Comparison of ENCODE assay signal across 20 cellular contexts in the genomic region with DNA sequence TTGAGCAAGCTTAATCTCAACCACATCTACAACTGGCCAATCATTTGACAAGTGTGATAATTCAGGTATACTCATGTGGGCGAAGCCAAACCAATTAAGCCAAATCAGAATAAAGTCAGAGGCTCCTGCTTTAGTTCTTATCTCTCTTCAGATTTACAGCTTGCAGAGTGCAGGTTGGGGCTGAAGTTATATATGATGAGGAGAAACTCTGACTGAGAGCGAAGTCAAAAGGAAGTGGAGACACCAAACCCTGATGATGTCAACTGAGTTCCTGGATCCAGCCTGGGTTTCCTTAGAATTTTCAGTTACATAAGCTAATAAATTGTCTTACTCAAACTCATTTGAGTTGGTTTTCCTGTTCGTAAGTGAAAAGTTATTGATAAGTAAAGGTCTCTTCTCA.
"Had no signal": no experiment of that assay in that cellular context is flagged by ENCODE, and none has a peak within 500 bp of the region (broad histone marks: within the 10 kb centered on the region; RNA-seq: fewer than 3 reads in every experiment).

No MANE protein-coding gene starts in this region.

- H3K27me3 Mint-ChIP-seq: T-helper 17 cell had no signal

- ATAC-seq: esophagus mucosa, gastrocnemius medialis, left lung, T-helper 17 cell had no signal

- H3K4me3 ChIP-seq: adrenal gland, breast epithelium, gastrocnemius medialis, left lung, SJSA1, spleen, stomach had no signal

- H3K27ac ChIP-seq: adrenal gland, breast epithelium, gastrocnemius medialis, left lung, SJSA1, spleen, stomach, WERI-Rb-1 had no signal

- H3K4me1 Mint-ChIP-seq: mesothelial cell of epicardium had no signal

- H3K9me3 Mint-ChIP-seq: activated naive CD4-positive, alpha-beta T cell treated with anti-CD3 and anti-CD28 coated beads for 36 hours had no signal

- DNase-seq: activated CD4-positive, alpha-beta T cell treated with anti-CD3 and anti-CD28 coated beads for 4 hours; activated naive CD4-positive, alpha-beta T cell treated with anti-CD3 and anti-CD28 coated beads for 36 hours; adrenal gland; cortex of kidney; gastrocnemius medialis; head of caudate nucleus; kidney; left lung; occipital lobe; retina; spleen; stimulated activated CD8-positive, alpha-beta memory T cell treated with anti-CD3 and anti-CD28 coated beads, Interleukin-4, amount 100 ng/mL, for 48 hours; stomach; T-helper 17 cell; trophoblast cell; WERI-Rb-1 had no signal

- H3K27ac Mint-ChIP-seq: activated naive CD4-positive, alpha-beta T cell treated with anti-CD3 and anti-CD28 coated beads for 36 hours; mesothelial cell of epicardium had no signal

- H3K4me3 Mint-ChIP-seq: activated naive CD4-positive, alpha-beta T cell treated with anti-CD3 and anti-CD28 coated beads for 36 hours; mesothelial cell of epicardium; T-helper 17 cell had no signal
